8 cellular contexts compared by ENCODE assay signal in the genomic region with DNA sequence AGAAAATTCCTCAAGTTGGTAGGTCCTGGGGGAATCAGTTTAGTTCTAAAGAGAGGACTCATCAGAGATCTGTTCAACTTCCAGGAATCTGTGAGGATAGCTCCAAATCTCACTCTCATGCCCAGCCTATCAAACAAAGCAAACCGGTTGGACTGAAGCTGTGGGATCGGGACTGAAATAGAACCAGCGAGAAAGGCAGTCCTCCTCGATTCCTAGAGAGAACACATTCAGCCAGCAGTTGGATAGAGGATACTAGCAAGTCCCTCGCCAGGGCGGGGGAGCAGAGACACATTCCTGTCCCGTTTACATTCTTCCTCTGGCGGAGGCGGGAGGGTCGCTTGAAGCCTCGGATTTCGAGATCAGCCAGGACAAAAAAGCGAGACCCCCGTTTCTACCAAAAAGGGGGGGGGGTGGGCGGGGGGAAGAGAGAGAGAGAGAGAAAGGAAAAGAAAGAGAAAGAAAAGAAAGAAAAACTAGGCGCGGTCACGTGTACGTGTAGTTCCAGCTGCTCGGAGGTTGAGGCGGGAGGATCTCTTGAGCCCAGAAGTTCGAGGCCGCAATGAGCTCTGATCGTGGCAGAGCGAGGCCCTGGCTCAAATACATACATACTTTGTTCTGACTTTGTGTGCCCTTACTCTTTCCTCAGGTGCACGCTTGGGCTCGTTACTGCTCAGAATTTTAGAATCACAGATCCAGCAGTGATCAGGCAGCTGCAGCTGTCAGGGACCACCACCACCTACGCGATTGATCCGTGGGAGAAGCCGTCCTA. TPM values are rescaled to one million over a fixed set of nuclear protein-coding genes. Genes with fewer than 3 reads are reported as not detected.
DNase-seq lines count a peak whose midpoint lies in the region; ATAC-seq and TF ChIP-seq lines count a peak whose summit lies in the region.

No MANE protein-coding gene starts in this region.

- H3K4me1 ChIP-seq in mucosa of rectum (ENCODE audit: control insufficient read depth in 2 of 2, insufficient read depth in 2 of 2, low read length in 2 of 2), result peaks cover 4 to 13% of the 10 kb centered on the region in 2 donors

- peaks cover 38% of the 10 kb centered on the region for H3K4me1 Mint-ChIP-seq in activated T-cell treated with anti-CD3 and anti-CD28 coated beads, Interleukin-2, amount 50 U/mL, for 4 hours (ENCODE audit: low read depth)
- H3K4me1 Mint-ChIP-seq in WTC11, result peaks cover 27% of the 10 kb centered on the region

- no peaks in the 10 kb centered on the region for H3K36me3 ChIP-seq in mucosa of rectum (ENCODE audit: control insufficient read depth in 2 of 2, insufficient read depth in 2 of 2, low read length in 2 of 2)

- TF ChIP-seq CTCF in WTC11 (IDR thresholded peaks at IDR 0.05) (no peak), fibroblast of mammary gland (conservative IDR thresholded peaks at IDR 0.05; ENCODE audit: control insufficient read depth, insufficient read depth, low read depth, low read length) (no peak)

- ATAC-seq in activated T-cell treated with anti-CD3 and anti-CD28 coated beads, Interleukin-2, amount 50 U/mL, for 4 hours, result no peak
- peak; percentile 59 for ATAC-seq in WTC11

- H3K4me3 Mint-ChIP-seq in activated T-cell treated with anti-CD3 and anti-CD28 coated beads, Interleukin-2, amount 50 U/mL, for 4 hours, result peak overlapping the region; percentile 68
- H3K4me3 Mint-ChIP-seq in WTC11, result peak overlapping the region; percentile 92

- H3K9me3 Mint-ChIP-seq in activated T-cell treated with anti-CD3 and anti-CD28 coated beads, Interleukin-2, amount 50 U/mL, for 4 hours, result no peaks in the 10 kb centered on the region
- no peaks in the 10 kb centered on the region for H3K9me3 Mint-ChIP-seq in WTC11

- H3K27me3 ChIP-seq in mucosa of rectum (ENCODE audit: control insufficient read depth in 2 of 2, insufficient read depth in 2 of 2, low read length in 2 of 2), result peaks cover 3 to 4% of the 10 kb centered on the region in 2 donors

- DNase-seq in activated T-cell treated with anti-CD3 and anti-CD28 coated beads, Interleukin-2, amount 50 U/mL, for 4 hours, result no peak
- no peak for DNase-seq in activated T-cell treated with anti-CD3 and anti-CD28 coated beads for 4 hours
- DNase-seq in NCI-H2171 (lab: John Stamatoyannopoulos, UW), result peak; percentile 67
- DNase-seq in WTC11 (ENCODE audit: low spot score), result peak; percentile 87
- peak; percentile 99 for DNase-seq in fibroblast of mammary gland (ENCODE audit: low read depth)
- peak; percentile 85 for DNase-seq in ureter (ENCODE audit: low spot score)
- no peak for DNase-seq in AML-193 (lab: John Stamatoyannopoulos, UW)

- peak overlapping the region; percentile 96 for H3K27ac Mint-ChIP-seq in WTC11

- peak overlapping the region; percentile 66 for H3K4me3 ChIP-seq in fibroblast of mammary gland (ENCODE audit: control insufficient read depth, low read depth, low read length)
- peak overlapping the region; percentile 71 to 79 for H3K4me3 ChIP-seq in mucosa of rectum (ENCODE audit: low read length in 2 of 2)

- CTCF ChIA-PET in WTC11 (lab: Charles Lee), result interaction anchor here (0.6 to 2.5 kb wide), 17 partner anchors 9 to 242 kb away, joined by 3 to 15 read pairs (median 4); partner anchors contain the start of genes TRIM27 and ZNF311

- peak overlapping the region; percentile 81 to 82 for H3K27ac ChIP-seq in mucosa of rectum (ENCODE audit: low read depth in 2 of 2, low read length in 2 of 2)

- H3K36me3 Mint-ChIP-seq in activated T-cell treated with anti-CD3 and anti-CD28 coated beads, Interleukin-2, amount 50 U/mL, for 4 hours (ENCODE audit: insufficient read depth), result no peaks in the 10 kb centered on the region
- peaks cover 2% of the 10 kb centered on the region; the same call in 1 of the 2 replicates for H3K36me3 Mint-ChIP-seq in WTC11

- peaks cover 42% of the 10 kb centered on the region for H3K27me3 Mint-ChIP-seq in activated T-cell treated with anti-CD3 and anti-CD28 coated beads, Interleukin-2, amount 50 U/mL, for 4 hours (ENCODE audit: low read depth)
- H3K27me3 Mint-ChIP-seq in WTC11 (ENCODE audit: low read depth), result peaks cover 3% of the 10 kb centered on the region

- no peaks in the 10 kb centered on the region for H3K9me3 ChIP-seq in mucosa of rectum (ENCODE audit: control insufficient read depth in 2 of 2, low read length in 2 of 2)

- POLR2A ChIA-PET in WTC11 (lab: Charles Lee), result interaction anchor here (0.8 to 2.5 kb wide), 6 partner anchors 27 to 149 kb away, joined by 3 to 14 read pairs (median 5); partner anchors contain the start of gene TRIM27

- peak overlapping the region; percentile 44 to 52 for H3K9ac ChIP-seq in mucosa of rectum (ENCODE audit: low read depth in 1 of 2, low read length in 2 of 2)

TF ChIP-seq in WTC11, 78 proteins besides CTCF, POLR2A, EP300 and RAD21:
- TF ChIP-seq GABPB1 (CRISPR knock-in tag; IDR thresholded peaks at IDR 0.05), result peak; percentile 60
- TF ChIP-seq FOXP4 (CRISPR knock-in tag; IDR thresholded peaks at IDR 0.05), result peak; percentile 54; the same call in 1 of the 2 replicates
- 0 out of 2 replicates have a peak, but pooled peaks have one; percentile 36 for TF ChIP-seq ZNF232 (CRISPR knock-in tag; IDR thresholded peaks at IDR 0.05)
- peak; percentile 82; the same call in 1 of the 2 replicates for TF ChIP-seq TEAD1 (CRISPR knock-in tag; IDR thresholded peaks at IDR 0.05)
- peak; percentile 77 for TF ChIP-seq FOXK1 (CRISPR knock-in tag; IDR thresholded peaks at IDR 0.05)
- no peak for TF ChIP-seq CREM (CRISPR knock-in tag; IDR thresholded peaks at IDR 0.05)
- no peak for TF ChIP-seq MXD4 (CRISPR knock-in tag; IDR thresholded peaks at IDR 0.05; ENCODE audit: borderline replicate concordance)
- TF ChIP-seq MAX (CRISPR knock-in tag; IDR thresholded peaks at IDR 0.05), result peak; percentile 44; the same call in 1 of the 2 replicates
- TF ChIP-seq, protein P1, sequence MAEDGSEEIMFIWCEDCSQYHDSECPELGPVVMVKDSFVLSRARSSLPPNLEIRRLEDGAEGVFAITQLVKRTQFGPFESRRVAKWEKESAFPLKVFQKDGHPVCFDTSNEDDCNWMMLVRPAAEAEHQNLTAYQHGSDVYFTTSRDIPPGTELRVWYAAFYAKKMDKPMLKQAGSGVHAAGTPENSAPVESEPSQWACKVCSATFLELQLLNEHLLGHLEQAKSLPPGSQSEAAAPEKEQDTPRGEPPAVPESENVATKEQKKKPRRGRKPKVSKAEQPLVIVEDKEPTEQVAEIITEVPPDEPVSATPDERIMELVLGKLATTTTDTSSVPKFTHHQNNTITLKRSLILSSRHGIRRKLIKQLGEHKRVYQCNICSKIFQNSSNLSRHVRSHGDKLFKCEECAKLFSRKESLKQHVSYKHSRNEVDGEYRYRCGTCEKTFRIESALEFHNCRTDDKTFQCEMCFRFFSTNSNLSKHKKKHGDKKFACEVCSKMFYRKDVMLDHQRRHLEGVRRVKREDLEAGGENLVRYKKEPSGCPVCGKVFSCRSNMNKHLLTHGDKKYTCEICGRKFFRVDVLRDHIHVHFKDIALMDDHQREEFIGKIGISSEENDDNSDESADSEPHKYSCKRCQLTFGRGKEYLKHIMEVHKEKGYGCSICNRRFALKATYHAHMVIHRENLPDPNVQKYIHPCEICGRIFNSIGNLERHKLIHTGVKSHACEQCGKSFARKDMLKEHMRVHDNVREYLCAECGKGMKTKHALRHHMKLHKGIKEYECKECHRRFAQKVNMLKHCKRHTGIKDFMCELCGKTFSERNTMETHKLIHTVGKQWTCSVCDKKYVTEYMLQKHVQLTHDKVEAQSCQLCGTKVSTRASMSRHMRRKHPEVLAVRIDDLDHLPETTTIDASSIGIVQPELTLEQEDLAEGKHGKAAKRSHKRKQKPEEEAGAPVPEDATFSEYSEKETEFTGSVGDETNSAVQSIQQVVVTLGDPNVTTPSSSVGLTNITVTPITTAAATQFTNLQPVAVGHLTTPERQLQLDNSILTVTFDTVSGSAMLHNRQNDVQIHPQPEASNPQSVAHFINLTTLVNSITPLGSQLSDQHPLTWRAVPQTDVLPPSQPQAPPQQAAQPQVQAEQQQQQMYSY (CRISPR knock-in tag; IDR thresholded peaks at IDR 0.05), result peak; percentile 80
- TF ChIP-seq ZNF121 (CRISPR knock-in tag; IDR thresholded peaks at IDR 0.05), result peak; percentile 69
- 0 out of 2 replicates have a peak, but pooled peaks have one; percentile 56 for TF ChIP-seq KAT7 (CRISPR knock-in tag; IDR thresholded peaks at IDR 0.05; ENCODE audit: borderline replicate concordance)
- TF ChIP-seq OVOL2 (CRISPR knock-in tag; IDR thresholded peaks at IDR 0.05; ENCODE audit: borderline replicate concordance), result no peak

RNA-seq across cellular contexts. Expression of gene ZNF311, which starts 19.5 kb away (rescaled TPM):
- total RNA-seq in activated T-cell treated with anti-CD3 and anti-CD28 coated beads, Interleukin-2, amount 50 U/mL, for 4 hours, result under 1 TPM; 0.48 to 0.53 (median 0.52) TPM
- total RNA-seq in WTC11 (2021) (2.0 to 3.7 TPM (median 3.4 TPM) in 3 replicates), ureter (3.2 TPM)

RNA-seq across cellular contexts. Expression of gene OR2W1, which starts 59.4 kb away (rescaled TPM):
- not detected for total RNA-seq in activated T-cell treated with anti-CD3 and anti-CD28 coated beads, Interleukin-2, amount 50 U/mL, for 4 hours
- total RNA-seq in WTC11 (2021), result not detected in 3 replicates
- total RNA-seq in ureter, result not detected

Comparison
In these comparisons a context has a peak if more than half of its experiments do, and no peak if none do; other contexts are left out.
1. DNase-seq: peak in NCI-H2171 (single experiment), WTC11 (single experiment), fibroblast of mammary gland (single experiment) and ureter (single experiment); none in activated T-cell treated with anti-CD3 and anti-CD28 coated beads, Interleukin-2, amount 50 U/mL, for 4 hours (single experiment), activated T-cell treated with anti-CD3 and anti-CD28 coated beads for 4 hours (single experiment) and AML-193 (0 of 2).